9 cellular contexts compared by ENCODE assay signal in genomic region chr9:15606667-15607472, GRCh38. TPM values are rescaled to one million over a fixed set of nuclear protein-coding genes. Genes with fewer than 3 reads are reported as not detected.
DNase-seq lines count a peak whose midpoint lies in the region; ATAC-seq and TF ChIP-seq lines count a peak whose summit lies in the region.
"Had no signal": no experiment of that assay in that cellular context is flagged by ENCODE, and none has a peak within 500 bp of the region (broad histone marks: within the 10 kb centered on the region; RNA-seq: fewer than 3 reads in every experiment).

No MANE protein-coding gene starts in this region.

- H3K4me1 Mint-ChIP-seq in CD4-positive, alpha-beta memory T cell = no peaks in the 10 kb centered on the region
- peaks cover 4% of the 10 kb centered on the region for H3K4me1 Mint-ChIP-seq in activated CD8-positive, alpha-beta T cell treated with anti-CD3 and anti-CD28 coated beads for 36 hours (ENCODE audit: low read depth)
- peaks cover 16% of the 10 kb centered on the region for H3K4me1 Mint-ChIP-seq in T-helper 2 cell treated with Interferon-gamma antibody and Interleukin-4, amounts not matched to agents 5 μg/mL and 100 μg/mL, for 36 hours (ENCODE audit: low read depth)

- no peak overlapping the region for H3K27ac ChIP-seq in CD4-positive, alpha-beta memory T cell (ENCODE audit: low read depth, low read length)
- H3K27ac ChIP-seq in hepatocyte = no peak overlapping the region
- H3K27ac ChIP-seq in testis = no peak overlapping the region

- H3K9me3 Mint-ChIP-seq in CD4-positive, alpha-beta memory T cell = no peaks in the 10 kb centered on the region
- no peaks in the 10 kb centered on the region for H3K9me3 Mint-ChIP-seq in activated CD8-positive, alpha-beta T cell treated with anti-CD3 and anti-CD28 coated beads for 36 hours
- no peaks in the 10 kb centered on the region for H3K9me3 Mint-ChIP-seq in T-helper 2 cell treated with Interferon-gamma antibody and Interleukin-4, amounts not matched to agents 5 μg/mL and 100 μg/mL, for 36 hours
- H3K9me3 Mint-ChIP-seq: IgD-negative memory B cell had no signal

- CTCF ChIA-PET in CD4-positive, alpha-beta memory T cell (lab: Charles Lee; ENCODE audit: partially characterized antibody) = interaction anchor here (0.6 to 3.0 kb wide), 16 partner anchors 11 to 503 kb away, joined by 3 to 47 read pairs (median 4); partner anchors contain the start of genes CCDC171 and SNAPC3
- CTCF ChIA-PET in activated CD8-positive, alpha-beta T cell treated with anti-CD3 and anti-CD28 coated beads for 36 hours (lab: Charles Lee) = interaction anchor here (0.7 to 2.9 kb wide), 19 partner anchors 12 to 503 kb away, joined by 3 to 42 read pairs (median 4); partner anchors contain the start of gene CCDC171

- no peaks in the 10 kb centered on the region for H3K36me3 ChIP-seq in CD4-positive, alpha-beta memory T cell (ENCODE audit: insufficient read depth, low read length)
- no peaks in the 10 kb centered on the region for H3K36me3 ChIP-seq in hepatocyte (replicated peaks; ENCODE audit: insufficient read depth, low read depth)
- H3K36me3 ChIP-seq in testis (ENCODE audit: low read depth, missing control alignments) = no peaks in the 10 kb centered on the region

- H2AFZ ChIP-seq in hepatocyte = no peak overlapping the region

- no peaks in the 10 kb centered on the region for H3K79me2 ChIP-seq in hepatocyte

- H3K36me3 Mint-ChIP-seq in CD4-positive, alpha-beta memory T cell = no peaks in the 10 kb centered on the region
- no peaks in the 10 kb centered on the region for H3K36me3 Mint-ChIP-seq in activated CD8-positive, alpha-beta T cell treated with anti-CD3 and anti-CD28 coated beads for 36 hours (ENCODE audit: low read depth)
- H3K36me3 Mint-ChIP-seq in T-helper 2 cell treated with Interferon-gamma antibody and Interleukin-4, amounts not matched to agents 5 μg/mL and 100 μg/mL, for 36 hours (ENCODE audit: low read depth) = no peaks in the 10 kb centered on the region

- 6% methylated on average over 1 of the region's 1 CpG for WGBS in hepatocyte (ENCODE audit: low lambda C conversion rate, missing lambda C conversion rate)
- WGBS in testis, 2 donors = 17 to 19% methylated on average over 1 of the region's 1 CpG

- no peak overlapping the region for H3K4me3 ChIP-seq in CD4-positive, alpha-beta memory T cell (ENCODE audit: low read length in 2 of 2)
- H3K4me3 ChIP-seq in hepatocyte (no peak overlapping the region), testis (no peak overlapping the region)

- no peaks in the 10 kb centered on the region for H4K20me1 ChIP-seq in hepatocyte (ENCODE audit: insufficient read depth, poor library complexity, severe bottlenecking)

- H3K4me3 Mint-ChIP-seq in CD4-positive, alpha-beta memory T cell = no peak overlapping the region
- H3K4me3 Mint-ChIP-seq in activated CD8-positive, alpha-beta T cell treated with anti-CD3 and anti-CD28 coated beads for 36 hours = no peak overlapping the region
- no peak overlapping the region for H3K4me3 Mint-ChIP-seq in T-helper 2 cell treated with Interferon-gamma antibody and Interleukin-4, amounts not matched to agents 5 μg/mL and 100 μg/mL, for 36 hours
- H3K4me3 Mint-ChIP-seq: IgD-negative memory B cell had no signal

- TF ChIP-seq CTCF in activated CD8-positive, alpha-beta T cell treated with anti-CD3 and anti-CD28 coated beads for 36 hours (IDR thresholded peaks at IDR 0.05) = peak; percentile 78
- peak; percentile 78 for TF ChIP-seq CTCF in hepatocyte (IDR thresholded peaks at IDR 0.05; ENCODE audit: poor library complexity)
- TF ChIP-seq CTCF in testis (IDR thresholded peaks at IDR 0.05) = peak; percentile 39 to 91 (median 60)

- DNase-seq in CD4-positive, alpha-beta memory T cell = peak in 4 of 5 donors; percentile 54 to 66 (median 60)
- DNase-seq in NCI-H146 (lab: John Stamatoyannopoulos, UW) (peak; percentile 61), hepatocyte (ENCODE audit: low spot score) (peak; percentile 50), testis (no peak)
- DNase-seq in activated CD8-positive, alpha-beta T cell treated with anti-CD3 and anti-CD28 coated beads for 36 hours = peak; percentile 2
- no peak for DNase-seq in T-helper 2 cell treated with Interferon-gamma antibody and Interleukin-4, amounts not matched to agents 5 μg/mL and 100 μg/mL, for 36 hours (ENCODE audit: low spot score)

- intact Hi-C loops in CD4-positive, alpha-beta memory T cell (cut with micrococcal nuclease) = loop anchor here (1.0 to 5.0 kb wide), 8 partner anchors 54 to 503 kb away; partner anchors contain the start of genes CCDC171, PSIP1 and SNAPC3
- intact Hi-C loops in activated CD8-positive, alpha-beta T cell treated with anti-CD3 and anti-CD28 coated beads for 36 hours (cut with micrococcal nuclease) = loop anchor here (5.0 to 10.0 kb wide), 3 partner anchors 55 to 392 kb away; partner anchors contain the start of gene CCDC171
- intact Hi-C loops in testis (cut with DNase I; ENCODE audit: low total_unique reads) = no loop called here

- no peak overlapping the region for H3K4me2 ChIP-seq in hepatocyte

- H3K9me3 ChIP-seq in CD4-positive, alpha-beta memory T cell (ENCODE audit: control insufficient read depth in 1 of 2, low read length in 2 of 2) = no peaks in the 10 kb centered on the region
- H3K9me3 ChIP-seq in hepatocyte (ENCODE audit: low read depth) (no peaks in the 10 kb centered on the region), testis (no peaks in the 10 kb centered on the region)

- H3K27me3 Mint-ChIP-seq in CD4-positive, alpha-beta memory T cell = no peaks in the 10 kb centered on the region
- no peaks in the 10 kb centered on the region for H3K27me3 Mint-ChIP-seq in activated CD8-positive, alpha-beta T cell treated with anti-CD3 and anti-CD28 coated beads for 36 hours
- no peaks in the 10 kb centered on the region for H3K27me3 Mint-ChIP-seq in T-helper 2 cell treated with Interferon-gamma antibody and Interleukin-4, amounts not matched to agents 5 μg/mL and 100 μg/mL, for 36 hours (ENCODE audit: low read depth)
- H3K27me3 Mint-ChIP-seq: IgD-negative memory B cell had no signal

- H3K27ac Mint-ChIP-seq in CD4-positive, alpha-beta memory T cell = no peak overlapping the region
- H3K27ac Mint-ChIP-seq in activated CD8-positive, alpha-beta T cell treated with anti-CD3 and anti-CD28 coated beads for 36 hours = no peak overlapping the region
- no peak overlapping the region for H3K27ac Mint-ChIP-seq in T-helper 2 cell treated with Interferon-gamma antibody and Interleukin-4, amounts not matched to agents 5 μg/mL and 100 μg/mL, for 36 hours

- no peaks in the 10 kb centered on the region for H3K27me3 ChIP-seq in CD4-positive, alpha-beta memory T cell (ENCODE audit: insufficient read depth, low read length)
- H3K27me3 ChIP-seq in hepatocyte (no peaks in the 10 kb centered on the region), testis (no peaks in the 10 kb centered on the region)

- TF ChIP-seq POLR2A in testis (IDR thresholded peaks at IDR 0.05) = no peak

- no peaks in the 10 kb centered on the region for H3K4me1 ChIP-seq in CD4-positive, alpha-beta memory T cell (ENCODE audit: insufficient read depth, low read length)
- H3K4me1 ChIP-seq in hepatocyte (ENCODE audit: insufficient read depth) (no peaks in the 10 kb centered on the region), testis (no peaks in the 10 kb centered on the region)

- peak; percentile 69 for ATAC-seq in GM19328 (IDR thresholded peaks at IDR 0.05; ENCODE audit: unreplicated experiment)
- peak; percentile 70 for ATAC-seq in activated CD8-positive, alpha-beta T cell treated with anti-CD3 and anti-CD28 coated beads for 36 hours
- no peak for ATAC-seq in GM19324 (IDR thresholded peaks at IDR 0.05; ENCODE audit: low FRiP score, unreplicated experiment)

- POLR2A ChIA-PET in CD4-positive, alpha-beta memory T cell (lab: Charles Lee; ENCODE audit: partially characterized antibody) = no interaction called here
- POLR2A ChIA-PET in activated CD8-positive, alpha-beta T cell treated with anti-CD3 and anti-CD28 coated beads for 36 hours (lab: Charles Lee) = no interaction called here

- H3K9me2 ChIP-seq in hepatocyte (replicated peaks; ENCODE audit: insufficient read depth) = no peaks in the 10 kb centered on the region

RNA-seq across cellular contexts. Expression of gene CCDC171, which starts 54.0 kb away (rescaled TPM):
- total RNA-seq in CD4-positive, alpha-beta memory T cell = 1 to 10 TPM; 1.8 to 1.9 TPM
- under 1 TPM; 0.11 to 0.26 TPM for polyA plus RNA-seq in CD4-positive, alpha-beta memory T cell
- 1 to 10 TPM; 2.1 to 2.3 TPM for total RNA-seq in activated CD8-positive, alpha-beta T cell treated with anti-CD3 and anti-CD28 coated beads for 36 hours
- total RNA-seq in hepatocyte (2.9 and 3.3 TPM in 2 replicates), testis (10 to 100 TPM; 21.4 to 30.2 TPM)
- polyA plus RNA-seq in hepatocyte (0.73 and 2.2 TPM in 2 replicates), testis (ENCODE audit: insufficient read depth, low read depth, low replicate concordance) (13.2 TPM)

Comparison
In these comparisons a context has a peak if more than half of its experiments do, and no peak if none do; other contexts are left out.
1. DNase-seq: peak in CD4-positive, alpha-beta memory T cell (4 of 5), NCI-H146 (single experiment), activated CD8-positive, alpha-beta T cell treated with anti-CD3 and anti-CD28 coated beads for 36 hours (single experiment) and hepatocyte (single experiment); none in testis (single experiment) and T-helper 2 cell treated with Interferon-gamma antibody and Interleukin-4, amounts not matched to agents 5 μg/mL and 100 μg/mL, for 36 hours (single experiment).
2. Peak in every context shown above with its lines, with median percentiles within 50 percentile points of each other: CTCF ChIP-seq.